1 cellular context compared by ENCODE assay signal in the genomic region with DNA sequence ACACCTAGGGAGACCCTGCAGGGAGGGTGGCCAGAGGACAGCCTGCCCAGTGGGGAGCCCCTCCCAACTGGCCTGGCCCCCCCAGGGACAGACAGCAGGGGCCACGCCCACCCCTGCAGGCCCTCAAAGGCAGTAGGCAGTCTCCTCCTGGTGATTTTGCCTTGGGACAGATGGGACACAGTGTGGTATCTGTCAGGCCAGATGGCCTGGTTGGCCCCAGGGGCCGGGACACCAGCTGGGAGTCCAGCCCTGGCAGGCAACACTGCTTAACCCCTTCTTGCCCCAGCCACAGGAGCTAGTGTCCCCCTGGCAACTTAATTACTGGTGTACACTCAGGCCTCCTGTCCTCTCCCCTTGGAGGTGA.
TF ChIP-seq lines count a peak whose summit lies in the region.

No MANE protein-coding gene starts in this region.

TF ChIP-seq in A549, 52 proteins besides CTCF, POLR2A, EP300 and RAD21 (continued from another document):
- TF ChIP-seq MAFK (IDR thresholded peaks at IDR 0.05; ENCODE audit: partially characterized antibody) = no peak
